1 cellular context compared by ENCODE assay signal in the genomic region with DNA sequence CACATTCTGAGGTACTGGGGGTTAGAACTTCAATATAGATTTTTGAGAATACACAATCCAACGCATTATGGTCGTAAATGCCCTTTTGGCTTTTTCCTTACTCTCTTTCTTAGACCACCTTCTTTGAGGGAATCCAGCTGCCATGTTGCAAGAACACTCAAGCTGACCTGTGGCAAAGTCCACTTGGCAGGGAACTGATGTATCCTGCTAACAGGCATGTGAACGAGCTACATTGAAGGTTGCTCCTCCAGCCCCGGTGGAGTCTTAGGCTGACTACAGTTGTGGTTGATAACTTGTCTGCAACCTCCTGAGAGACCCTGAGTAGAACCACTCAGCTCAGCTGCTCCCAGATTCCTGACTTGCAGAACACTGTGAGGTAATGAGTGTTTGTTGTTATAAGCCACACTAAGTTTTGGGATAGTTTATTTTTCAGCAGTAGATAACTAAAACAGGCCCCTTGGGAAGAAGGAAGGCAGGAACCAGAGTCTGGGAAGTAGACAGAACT.
TF ChIP-seq lines count a peak whose summit lies in the region.

No MANE protein-coding gene starts in this region.

TF ChIP-seq in GM23338, 12 proteins besides CTCF, POLR2A, EP300 and RAD21 (continued from another document):
- TF ChIP-seq, protein P1, sequence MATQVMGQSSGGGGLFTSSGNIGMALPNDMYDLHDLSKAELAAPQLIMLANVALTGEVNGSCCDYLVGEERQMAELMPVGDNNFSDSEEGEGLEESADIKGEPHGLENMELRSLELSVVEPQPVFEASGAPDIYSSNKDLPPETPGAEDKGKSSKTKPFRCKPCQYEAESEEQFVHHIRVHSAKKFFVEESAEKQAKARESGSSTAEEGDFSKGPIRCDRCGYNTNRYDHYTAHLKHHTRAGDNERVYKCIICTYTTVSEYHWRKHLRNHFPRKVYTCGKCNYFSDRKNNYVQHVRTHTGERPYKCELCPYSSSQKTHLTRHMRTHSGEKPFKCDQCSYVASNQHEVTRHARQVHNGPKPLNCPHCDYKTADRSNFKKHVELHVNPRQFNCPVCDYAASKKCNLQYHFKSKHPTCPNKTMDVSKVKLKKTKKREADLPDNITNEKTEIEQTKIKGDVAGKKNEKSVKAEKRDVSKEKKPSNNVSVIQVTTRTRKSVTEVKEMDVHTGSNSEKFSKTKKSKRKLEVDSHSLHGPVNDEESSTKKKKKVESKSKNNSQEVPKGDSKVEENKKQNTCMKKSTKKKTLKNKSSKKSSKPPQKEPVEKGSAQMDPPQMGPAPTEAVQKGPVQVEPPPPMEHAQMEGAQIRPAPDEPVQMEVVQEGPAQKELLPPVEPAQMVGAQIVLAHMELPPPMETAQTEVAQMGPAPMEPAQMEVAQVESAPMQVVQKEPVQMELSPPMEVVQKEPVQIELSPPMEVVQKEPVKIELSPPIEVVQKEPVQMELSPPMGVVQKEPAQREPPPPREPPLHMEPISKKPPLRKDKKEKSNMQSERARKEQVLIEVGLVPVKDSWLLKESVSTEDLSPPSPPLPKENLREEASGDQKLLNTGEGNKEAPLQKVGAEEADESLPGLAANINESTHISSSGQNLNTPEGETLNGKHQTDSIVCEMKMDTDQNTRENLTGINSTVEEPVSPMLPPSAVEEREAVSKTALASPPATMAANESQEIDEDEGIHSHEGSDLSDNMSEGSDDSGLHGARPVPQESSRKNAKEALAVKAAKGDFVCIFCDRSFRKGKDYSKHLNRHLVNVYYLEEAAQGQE (IDR thresholded peaks at IDR 0.05; ENCODE audit: unreplicated experiment): no peak
- no peak for TF ChIP-seq ZNF331 (CRISPR knock-in tag; IDR thresholded peaks at IDR 0.05; ENCODE audit: low read depth)
- TF ChIP-seq ZNF114 (CRISPR knock-in tag; IDR thresholded peaks at IDR 0.05): no peak
- no peak for TF ChIP-seq POLR2AphosphoS5 (IDR thresholded peaks at IDR 0.05; ENCODE audit: low read depth)
- TF ChIP-seq, protein P2, sequence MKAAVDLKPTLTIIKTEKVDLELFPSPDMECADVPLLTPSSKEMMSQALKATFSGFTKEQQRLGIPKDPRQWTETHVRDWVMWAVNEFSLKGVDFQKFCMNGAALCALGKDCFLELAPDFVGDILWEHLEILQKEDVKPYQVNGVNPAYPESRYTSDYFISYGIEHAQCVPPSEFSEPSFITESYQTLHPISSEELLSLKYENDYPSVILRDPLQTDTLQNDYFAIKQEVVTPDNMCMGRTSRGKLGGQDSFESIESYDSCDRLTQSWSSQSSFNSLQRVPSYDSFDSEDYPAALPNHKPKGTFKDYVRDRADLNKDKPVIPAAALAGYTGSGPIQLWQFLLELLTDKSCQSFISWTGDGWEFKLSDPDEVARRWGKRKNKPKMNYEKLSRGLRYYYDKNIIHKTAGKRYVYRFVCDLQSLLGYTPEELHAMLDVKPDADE (IDR thresholded peaks at IDR 0.05): no peak
- no peak for TF ChIP-seq NANOG (IDR thresholded peaks at IDR 0.05; ENCODE audit: borderline replicate concordance)
